ENCODE assay signal across 1 cellular context in the genomic region with DNA sequence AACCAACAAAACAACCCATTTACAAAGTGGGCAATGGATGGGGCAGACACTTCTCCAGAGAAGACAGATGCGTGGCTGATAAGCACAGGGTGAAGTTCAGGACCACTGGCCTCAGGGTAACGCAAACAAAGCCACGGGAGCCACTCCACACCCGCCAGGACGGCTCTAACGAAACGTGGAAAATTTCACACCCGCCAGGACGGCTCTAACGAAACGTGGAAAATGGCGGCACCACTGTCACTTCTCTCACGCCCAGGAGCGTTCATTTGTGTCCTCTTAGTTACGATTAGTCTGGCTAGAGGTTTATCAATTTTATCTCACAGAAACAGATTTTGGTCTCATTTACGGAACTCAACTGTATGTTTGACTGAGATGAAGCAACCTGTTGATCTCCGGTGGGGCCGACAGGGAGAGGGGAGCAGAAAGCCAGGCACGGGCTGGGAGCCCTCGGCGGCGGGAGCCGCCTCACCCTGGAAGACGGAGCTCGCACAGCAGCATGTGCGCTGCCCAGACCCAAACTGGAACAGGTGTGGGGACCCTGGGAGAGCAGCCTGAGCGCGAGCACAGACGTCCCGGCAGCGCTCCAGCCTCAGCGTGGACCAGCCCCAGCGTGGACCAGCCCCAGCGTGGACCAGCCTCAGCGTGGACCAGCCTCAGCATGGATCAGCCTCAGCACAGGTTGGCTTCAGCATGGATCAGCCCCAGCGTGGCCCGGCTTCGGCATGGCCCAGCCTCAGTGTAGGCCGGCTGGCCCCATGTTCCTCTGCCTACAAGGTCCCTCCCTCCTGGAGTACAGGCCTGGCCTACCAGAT.
TF ChIP-seq lines count a peak whose summit lies in the region.

No MANE protein-coding gene starts in this region.

TF ChIP-seq in IMR-90, 13 proteins besides CTCF, POLR2A, EP300 and RAD21 (continued from another document):
- TF ChIP-seq, protein P1, sequence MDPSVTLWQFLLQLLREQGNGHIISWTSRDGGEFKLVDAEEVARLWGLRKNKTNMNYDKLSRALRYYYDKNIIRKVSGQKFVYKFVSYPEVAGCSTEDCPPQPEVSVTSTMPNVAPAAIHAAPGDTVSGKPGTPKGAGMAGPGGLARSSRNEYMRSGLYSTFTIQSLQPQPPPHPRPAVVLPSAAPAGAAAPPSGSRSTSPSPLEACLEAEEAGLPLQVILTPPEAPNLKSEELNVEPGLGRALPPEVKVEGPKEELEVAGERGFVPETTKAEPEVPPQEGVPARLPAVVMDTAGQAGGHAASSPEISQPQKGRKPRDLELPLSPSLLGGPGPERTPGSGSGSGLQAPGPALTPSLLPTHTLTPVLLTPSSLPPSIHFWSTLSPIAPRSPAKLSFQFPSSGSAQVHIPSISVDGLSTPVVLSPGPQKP (IDR thresholded peaks at IDR 0.05; ENCODE audit: borderline replicate concordance, low read depth, low read length): no peak
- TF ChIP-seq SMC3 (IDR thresholded peaks at IDR 0.05; ENCODE audit: low read depth, low read length) (no peak), CHD1 (IDR thresholded peaks at IDR 0.05; ENCODE audit: low read depth, low read length) (no peak), MAFK (IDR thresholded peaks at IDR 0.05; ENCODE audit: low read depth, low read length) (no peak), NFE2L2 (IDR thresholded peaks at IDR 0.05; ENCODE audit: low read depth, low read length) (no peak), BHLHE40 (IDR thresholded peaks at IDR 0.05; ENCODE audit: low read depth, low read length) (no peak)
- TF ChIP-seq, protein P2, sequence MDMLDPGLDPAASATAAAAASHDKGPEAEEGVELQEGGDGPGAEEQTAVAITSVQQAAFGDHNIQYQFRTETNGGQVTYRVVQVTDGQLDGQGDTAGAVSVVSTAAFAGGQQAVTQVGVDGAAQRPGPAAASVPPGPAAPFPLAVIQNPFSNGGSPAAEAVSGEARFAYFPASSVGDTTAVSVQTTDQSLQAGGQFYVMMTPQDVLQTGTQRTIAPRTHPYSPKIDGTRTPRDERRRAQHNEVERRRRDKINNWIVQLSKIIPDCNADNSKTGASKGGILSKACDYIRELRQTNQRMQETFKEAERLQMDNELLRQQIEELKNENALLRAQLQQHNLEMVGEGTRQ (IDR thresholded peaks at IDR 0.05; ENCODE audit: low read depth, low read length): no peak
TF ChIP-seq in IMR-90: peak in this region for 0.
